ENCODE assay signal across 1 cellular context in the genomic region with DNA sequence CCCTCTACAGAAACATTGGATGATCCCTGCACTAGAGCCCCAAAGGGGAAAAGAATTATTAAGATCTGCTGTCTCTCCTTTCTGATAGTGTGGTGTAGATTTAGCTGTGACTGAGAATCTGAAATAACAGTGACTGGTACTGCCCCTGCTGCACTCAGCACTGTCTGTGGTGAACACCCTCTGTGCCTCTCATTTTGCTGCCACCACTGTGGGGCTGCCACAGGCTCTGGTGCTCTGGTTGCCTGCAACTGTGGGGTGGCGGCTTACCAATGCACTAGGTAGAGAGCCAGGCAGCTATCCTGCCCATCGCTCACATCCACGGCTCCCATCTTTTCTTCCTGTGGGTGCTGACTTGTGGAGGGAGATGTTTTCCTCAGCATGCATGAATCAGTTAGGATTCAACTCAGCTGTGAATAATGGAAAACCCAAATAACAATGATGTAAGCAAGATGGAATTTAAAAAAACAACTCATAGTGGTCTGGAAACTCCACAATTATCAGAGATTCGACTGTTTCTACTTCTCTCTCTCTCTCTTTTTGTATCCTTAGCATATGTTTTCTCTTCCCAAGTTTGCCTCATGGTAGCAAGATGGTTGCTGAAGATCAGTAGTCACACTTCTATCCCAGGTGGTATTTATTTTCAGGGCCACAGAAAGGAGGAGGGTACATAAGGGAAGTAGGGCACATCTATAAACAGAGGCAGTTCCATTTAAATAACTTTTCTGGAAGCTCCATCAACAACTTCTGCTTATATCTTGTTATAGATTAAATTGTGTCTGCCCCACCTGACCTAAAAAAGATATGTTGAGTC.
TF ChIP-seq lines count a peak whose summit lies in the region.

No MANE protein-coding gene starts in this region.

TF ChIP-seq in HepG2, 621 proteins besides CTCF, POLR2A, EP300 and RAD21:
- TF ChIP-seq NCOA2 (CRISPR knock-in tag; IDR thresholded peaks at IDR 0.05), result no peak
- peak; percentile 46; the same call in 1 of the 2 replicates for TF ChIP-seq RBFOX2 (IDR thresholded peaks at IDR 0.05; ENCODE audit: low read depth, low read length)
- TF ChIP-seq, protein P1, sequence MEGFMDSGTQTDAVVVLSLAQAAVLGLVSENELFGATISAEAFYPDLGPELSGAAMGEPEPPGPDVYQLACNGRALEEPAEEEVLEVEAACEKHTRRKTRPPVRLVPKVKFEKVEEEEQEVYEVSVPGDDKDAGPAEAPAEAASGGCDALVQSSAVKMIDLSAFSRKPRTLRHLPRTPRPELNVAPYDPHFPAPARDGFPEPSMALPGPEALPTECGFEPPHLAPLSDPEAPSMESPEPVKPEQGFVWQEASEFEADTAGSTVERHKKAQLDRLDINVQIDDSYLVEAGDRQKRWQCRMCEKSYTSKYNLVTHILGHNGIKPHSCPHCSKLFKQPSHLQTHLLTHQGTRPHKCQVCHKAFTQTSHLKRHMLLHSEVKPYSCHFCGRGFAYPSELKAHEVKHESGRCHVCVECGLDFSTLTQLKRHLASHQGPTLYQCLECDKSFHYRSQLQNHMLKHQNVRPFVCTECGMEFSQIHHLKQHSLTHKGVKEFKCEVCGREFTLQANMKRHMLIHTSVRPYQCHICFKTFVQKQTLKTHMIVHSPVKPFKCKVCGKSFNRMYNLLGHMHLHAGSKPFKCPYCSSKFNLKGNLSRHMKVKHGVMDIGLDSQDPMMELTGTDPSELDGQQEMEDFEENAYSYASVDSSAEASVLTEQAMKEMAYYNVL (CRISPR knock-in tag; IDR thresholded peaks at IDR 0.05; ENCODE audit: borderline replicate concordance), result no peak
- TF ChIP-seq, protein P2, sequence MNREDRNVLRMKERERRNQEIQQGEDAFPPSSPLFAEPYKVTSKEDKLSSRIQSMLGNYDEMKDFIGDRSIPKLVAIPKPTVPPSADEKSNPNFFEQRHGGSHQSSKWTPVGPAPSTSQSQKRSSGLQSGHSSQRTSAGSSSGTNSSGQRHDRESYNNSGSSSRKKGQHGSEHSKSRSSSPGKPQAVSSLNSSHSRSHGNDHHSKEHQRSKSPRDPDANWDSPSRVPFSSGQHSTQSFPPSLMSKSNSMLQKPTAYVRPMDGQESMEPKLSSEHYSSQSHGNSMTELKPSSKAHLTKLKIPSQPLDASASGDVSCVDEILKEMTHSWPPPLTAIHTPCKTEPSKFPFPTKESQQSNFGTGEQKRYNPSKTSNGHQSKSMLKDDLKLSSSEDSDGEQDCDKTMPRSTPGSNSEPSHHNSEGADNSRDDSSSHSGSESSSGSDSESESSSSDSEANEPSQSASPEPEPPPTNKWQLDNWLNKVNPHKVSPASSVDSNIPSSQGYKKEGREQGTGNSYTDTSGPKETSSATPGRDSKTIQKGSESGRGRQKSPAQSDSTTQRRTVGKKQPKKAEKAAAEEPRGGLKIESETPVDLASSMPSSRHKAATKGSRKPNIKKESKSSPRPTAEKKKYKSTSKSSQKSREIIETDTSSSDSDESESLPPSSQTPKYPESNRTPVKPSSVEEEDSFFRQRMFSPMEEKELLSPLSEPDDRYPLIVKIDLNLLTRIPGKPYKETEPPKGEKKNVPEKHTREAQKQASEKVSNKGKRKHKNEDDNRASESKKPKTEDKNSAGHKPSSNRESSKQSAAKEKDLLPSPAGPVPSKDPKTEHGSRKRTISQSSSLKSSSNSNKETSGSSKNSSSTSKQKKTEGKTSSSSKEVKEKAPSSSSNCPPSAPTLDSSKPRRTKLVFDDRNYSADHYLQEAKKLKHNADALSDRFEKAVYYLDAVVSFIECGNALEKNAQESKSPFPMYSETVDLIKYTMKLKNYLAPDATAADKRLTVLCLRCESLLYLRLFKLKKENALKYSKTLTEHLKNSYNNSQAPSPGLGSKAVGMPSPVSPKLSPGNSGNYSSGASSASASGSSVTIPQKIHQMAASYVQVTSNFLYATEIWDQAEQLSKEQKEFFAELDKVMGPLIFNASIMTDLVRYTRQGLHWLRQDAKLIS (CRISPR knock-in tag; IDR thresholded peaks at IDR 0.05), result no peak
- TF ChIP-seq, protein P3, sequence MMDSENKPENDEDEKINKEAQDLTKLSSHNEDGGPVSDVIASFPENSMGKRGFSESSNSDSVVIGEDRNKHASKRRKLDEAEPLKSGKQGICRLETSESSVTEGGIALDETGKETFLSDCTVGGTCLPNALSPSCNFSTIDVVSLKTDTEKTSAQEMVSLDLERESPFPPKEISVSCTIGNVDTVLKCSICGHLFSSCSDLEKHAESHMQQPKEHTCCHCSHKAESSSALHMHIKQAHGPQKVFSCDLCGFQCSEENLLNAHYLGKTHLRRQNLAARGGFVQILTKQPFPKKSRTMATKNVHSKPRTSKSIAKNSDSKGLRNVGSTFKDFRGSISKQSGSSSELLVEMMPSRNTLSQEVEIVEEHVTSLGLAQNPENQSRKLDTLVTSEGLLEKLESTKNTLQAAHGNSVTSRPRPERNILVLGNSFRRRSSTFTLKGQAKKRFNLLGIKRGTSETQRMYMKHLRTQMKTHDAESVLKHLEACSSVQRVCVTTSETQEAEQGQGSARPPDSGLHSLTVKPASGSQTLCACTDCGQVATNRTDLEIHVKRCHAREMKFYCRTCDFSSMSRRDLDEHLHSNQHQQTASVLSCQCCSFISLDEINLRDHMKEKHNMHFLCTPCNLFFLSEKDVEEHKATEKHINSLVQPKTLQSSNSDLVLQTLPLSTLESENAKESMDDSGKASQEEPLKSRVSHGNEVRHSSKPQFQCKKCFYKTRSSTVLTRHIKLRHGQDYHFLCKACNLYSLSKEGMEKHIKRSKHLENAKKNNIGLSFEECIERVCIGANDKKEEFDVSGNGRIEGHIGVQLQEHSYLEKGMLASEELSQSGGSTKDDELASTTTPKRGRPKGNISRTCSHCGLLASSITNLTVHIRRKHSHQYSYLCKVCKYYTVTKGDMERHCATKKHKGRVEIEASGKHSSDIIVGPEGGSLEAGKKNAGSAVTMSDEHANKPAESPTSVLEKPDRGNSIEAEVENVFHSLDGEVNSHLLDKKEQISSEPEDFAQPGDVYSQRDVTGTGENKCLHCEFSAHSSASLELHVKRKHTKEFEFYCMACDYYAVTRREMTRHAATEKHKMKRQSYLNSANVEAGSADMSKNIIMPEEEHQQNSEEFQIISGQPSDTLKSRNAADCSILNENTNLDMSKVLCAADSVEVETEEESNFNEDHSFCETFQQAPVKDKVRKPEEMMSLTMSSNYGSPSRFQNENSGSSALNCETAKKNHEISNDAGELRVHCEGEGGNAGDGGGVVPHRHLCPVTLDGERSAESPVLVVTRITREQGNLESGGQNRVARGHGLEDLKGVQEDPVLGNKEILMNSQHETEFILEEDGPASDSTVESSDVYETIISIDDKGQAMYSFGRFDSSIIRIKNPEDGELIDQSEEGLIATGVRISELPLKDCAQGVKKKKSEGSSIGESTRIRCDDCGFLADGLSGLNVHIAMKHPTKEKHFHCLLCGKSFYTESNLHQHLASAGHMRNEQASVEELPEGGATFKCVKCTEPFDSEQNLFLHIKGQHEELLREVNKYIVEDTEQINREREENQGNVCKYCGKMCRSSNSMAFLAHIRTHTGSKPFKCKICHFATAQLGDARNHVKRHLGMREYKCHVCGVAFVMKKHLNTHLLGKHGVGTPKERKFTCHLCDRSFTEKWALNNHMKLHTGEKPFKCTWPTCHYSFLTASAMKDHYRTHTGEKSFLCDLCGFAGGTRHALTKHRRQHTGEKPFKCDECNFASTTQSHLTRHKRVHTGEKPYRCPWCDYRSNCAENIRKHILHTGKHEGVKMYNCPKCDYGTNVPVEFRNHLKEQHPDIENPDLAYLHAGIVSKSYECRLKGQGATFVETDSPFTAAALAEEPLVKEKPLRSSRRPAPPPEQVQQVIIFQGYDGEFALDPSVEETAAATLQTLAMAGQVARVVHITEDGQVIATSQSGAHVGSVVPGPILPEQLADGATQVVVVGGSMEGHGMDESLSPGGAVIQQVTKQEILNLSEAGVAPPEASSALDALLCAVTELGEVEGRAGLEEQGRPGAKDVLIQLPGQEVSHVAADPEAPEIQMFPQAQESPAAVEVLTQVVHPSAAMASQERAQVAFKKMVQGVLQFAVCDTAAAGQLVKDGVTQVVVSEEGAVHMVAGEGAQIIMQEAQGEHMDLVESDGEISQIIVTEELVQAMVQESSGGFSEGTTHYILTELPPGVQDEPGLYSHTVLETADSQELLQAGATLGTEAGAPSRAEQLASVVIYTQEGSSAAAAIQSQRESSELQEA (CRISPR knock-in tag; IDR thresholded peaks at IDR 0.05; ENCODE audit: not compliant biosample characterization), result no peak
- TF ChIP-seq ZNF768 (CRISPR knock-in tag; IDR thresholded peaks at IDR 0.05), result no peak
- TF ChIP-seq, protein P4, sequence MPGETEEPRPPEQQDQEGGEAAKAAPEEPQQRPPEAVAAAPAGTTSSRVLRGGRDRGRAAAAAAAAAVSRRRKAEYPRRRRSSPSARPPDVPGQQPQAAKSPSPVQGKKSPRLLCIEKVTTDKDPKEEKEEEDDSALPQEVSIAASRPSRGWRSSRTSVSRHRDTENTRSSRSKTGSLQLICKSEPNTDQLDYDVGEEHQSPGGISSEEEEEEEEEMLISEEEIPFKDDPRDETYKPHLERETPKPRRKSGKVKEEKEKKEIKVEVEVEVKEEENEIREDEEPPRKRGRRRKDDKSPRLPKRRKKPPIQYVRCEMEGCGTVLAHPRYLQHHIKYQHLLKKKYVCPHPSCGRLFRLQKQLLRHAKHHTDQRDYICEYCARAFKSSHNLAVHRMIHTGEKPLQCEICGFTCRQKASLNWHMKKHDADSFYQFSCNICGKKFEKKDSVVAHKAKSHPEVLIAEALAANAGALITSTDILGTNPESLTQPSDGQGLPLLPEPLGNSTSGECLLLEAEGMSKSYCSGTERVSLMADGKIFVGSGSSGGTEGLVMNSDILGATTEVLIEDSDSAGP (CRISPR knock-in tag; IDR thresholded peaks at IDR 0.05; ENCODE audit: borderline replicate concordance), result peak; percentile 4; the same call in 1 of the 2 replicates
- TF ChIP-seq, protein P5, sequence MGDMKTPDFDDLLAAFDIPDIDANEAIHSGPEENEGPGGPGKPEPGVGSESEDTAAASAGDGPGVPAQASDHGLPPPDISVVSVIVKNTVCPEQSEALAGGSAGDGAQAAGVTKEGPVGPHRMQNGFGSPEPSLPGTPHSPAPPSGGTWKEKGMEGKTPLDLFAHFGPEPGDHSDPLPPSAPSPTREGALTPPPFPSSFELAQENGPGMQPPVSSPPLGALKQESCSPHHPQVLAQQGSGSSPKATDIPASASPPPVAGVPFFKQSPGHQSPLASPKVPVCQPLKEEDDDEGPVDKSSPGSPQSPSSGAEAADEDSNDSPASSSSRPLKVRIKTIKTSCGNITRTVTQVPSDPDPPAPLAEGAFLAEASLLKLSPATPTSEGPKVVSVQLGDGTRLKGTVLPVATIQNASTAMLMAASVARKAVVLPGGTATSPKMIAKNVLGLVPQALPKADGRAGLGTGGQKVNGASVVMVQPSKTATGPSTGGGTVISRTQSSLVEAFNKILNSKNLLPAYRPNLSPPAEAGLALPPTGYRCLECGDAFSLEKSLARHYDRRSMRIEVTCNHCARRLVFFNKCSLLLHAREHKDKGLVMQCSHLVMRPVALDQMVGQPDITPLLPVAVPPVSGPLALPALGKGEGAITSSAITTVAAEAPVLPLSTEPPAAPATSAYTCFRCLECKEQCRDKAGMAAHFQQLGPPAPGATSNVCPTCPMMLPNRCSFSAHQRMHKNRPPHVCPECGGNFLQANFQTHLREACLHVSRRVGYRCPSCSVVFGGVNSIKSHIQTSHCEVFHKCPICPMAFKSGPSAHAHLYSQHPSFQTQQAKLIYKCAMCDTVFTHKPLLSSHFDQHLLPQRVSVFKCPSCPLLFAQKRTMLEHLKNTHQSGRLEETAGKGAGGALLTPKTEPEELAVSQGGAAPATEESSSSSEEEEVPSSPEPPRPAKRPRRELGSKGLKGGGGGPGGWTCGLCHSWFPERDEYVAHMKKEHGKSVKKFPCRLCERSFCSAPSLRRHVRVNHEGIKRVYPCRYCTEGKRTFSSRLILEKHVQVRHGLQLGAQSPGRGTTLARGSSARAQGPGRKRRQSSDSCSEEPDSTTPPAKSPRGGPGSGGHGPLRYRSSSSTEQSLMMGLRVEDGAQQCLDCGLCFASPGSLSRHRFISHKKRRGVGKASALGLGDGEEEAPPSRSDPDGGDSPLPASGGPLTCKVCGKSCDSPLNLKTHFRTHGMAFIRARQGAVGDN (CRISPR knock-in tag; IDR thresholded peaks at IDR 0.05), result 0 out of 2 replicates have a peak, but pooled peaks have one; percentile 11
- no peak for TF ChIP-seq TEAD2 (CRISPR knock-in tag; IDR thresholded peaks at IDR 0.05)
- TF ChIP-seq ZNF616 (CRISPR knock-in tag; IDR thresholded peaks at IDR 0.05; ENCODE audit: low read depth), result no peak
- TF ChIP-seq ZNF44 (CRISPR knock-in tag; IDR thresholded peaks at IDR 0.05), result no peak
- no peak for TF ChIP-seq ZNF225 (CRISPR knock-in tag; IDR thresholded peaks at IDR 0.05)
- TF ChIP-seq, protein P6, sequence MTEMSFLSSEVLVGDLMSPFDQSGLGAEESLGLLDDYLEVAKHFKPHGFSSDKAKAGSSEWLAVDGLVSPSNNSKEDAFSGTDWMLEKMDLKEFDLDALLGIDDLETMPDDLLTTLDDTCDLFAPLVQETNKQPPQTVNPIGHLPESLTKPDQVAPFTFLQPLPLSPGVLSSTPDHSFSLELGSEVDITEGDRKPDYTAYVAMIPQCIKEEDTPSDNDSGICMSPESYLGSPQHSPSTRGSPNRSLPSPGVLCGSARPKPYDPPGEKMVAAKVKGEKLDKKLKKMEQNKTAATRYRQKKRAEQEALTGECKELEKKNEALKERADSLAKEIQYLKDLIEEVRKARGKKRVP (CRISPR knock-in tag; IDR thresholded peaks at IDR 0.05), result no peak
- TF ChIP-seq, protein P7, sequence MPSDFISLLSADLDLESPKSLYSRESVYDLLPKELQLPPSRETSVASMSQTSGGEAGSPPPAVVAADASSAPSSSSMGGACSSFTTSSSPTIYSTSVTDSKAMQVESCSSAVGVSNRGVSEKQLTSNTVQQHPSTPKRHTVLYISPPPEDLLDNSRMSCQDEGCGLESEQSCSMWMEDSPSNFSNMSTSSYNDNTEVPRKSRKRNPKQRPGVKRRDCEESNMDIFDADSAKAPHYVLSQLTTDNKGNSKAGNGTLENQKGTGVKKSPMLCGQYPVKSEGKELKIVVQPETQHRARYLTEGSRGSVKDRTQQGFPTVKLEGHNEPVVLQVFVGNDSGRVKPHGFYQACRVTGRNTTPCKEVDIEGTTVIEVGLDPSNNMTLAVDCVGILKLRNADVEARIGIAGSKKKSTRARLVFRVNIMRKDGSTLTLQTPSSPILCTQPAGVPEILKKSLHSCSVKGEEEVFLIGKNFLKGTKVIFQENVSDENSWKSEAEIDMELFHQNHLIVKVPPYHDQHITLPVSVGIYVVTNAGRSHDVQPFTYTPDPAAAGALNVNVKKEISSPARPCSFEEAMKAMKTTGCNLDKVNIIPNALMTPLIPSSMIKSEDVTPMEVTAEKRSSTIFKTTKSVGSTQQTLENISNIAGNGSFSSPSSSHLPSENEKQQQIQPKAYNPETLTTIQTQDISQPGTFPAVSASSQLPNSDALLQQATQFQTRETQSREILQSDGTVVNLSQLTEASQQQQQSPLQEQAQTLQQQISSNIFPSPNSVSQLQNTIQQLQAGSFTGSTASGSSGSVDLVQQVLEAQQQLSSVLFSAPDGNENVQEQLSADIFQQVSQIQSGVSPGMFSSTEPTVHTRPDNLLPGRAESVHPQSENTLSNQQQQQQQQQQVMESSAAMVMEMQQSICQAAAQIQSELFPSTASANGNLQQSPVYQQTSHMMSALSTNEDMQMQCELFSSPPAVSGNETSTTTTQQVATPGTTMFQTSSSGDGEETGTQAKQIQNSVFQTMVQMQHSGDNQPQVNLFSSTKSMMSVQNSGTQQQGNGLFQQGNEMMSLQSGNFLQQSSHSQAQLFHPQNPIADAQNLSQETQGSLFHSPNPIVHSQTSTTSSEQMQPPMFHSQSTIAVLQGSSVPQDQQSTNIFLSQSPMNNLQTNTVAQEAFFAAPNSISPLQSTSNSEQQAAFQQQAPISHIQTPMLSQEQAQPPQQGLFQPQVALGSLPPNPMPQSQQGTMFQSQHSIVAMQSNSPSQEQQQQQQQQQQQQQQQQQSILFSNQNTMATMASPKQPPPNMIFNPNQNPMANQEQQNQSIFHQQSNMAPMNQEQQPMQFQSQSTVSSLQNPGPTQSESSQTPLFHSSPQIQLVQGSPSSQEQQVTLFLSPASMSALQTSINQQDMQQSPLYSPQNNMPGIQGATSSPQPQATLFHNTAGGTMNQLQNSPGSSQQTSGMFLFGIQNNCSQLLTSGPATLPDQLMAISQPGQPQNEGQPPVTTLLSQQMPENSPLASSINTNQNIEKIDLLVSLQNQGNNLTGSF (CRISPR knock-in tag; IDR thresholded peaks at IDR 0.05), result no peak
